In the genomic region with DNA sequence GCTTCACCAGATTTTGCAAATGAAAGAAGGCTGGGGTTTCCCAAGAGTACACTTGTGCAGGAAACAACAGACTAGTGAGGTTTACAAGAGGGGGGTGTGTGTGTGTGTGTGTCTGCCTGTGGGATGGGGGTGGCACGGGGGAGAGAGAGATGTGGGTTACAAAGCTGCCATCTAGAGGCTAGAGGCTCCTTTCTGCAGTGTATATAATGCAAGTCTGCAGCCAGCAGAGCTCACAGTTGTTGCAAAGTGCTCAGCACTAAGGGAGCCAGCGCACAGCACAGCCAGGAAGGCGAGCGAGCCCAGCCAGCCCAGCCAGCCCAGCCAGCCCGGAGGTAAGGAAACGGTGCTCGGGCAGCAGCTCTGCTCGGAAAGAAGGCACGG, we compare ENCODE assay signal across 8 cellular contexts. TPM values are rescaled to one million over a fixed set of nuclear protein-coding genes. Genes with fewer than 3 reads are reported as not detected.
DNase-seq lines count a peak whose midpoint lies in the region; ATAC-seq and TF ChIP-seq lines count a peak whose summit lies in the region.

Gene ACKR3 (plus strand): TSS at position 233 of the 381 bp plus-strand sequence. CDS start 10,641 bp downstream, outside the sequence.

- no peaks in the 10 kb centered on the region for H3K36me3 ChIP-seq in testis (ENCODE audit: low read depth, missing control alignments)

- H3K27me3 ChIP-seq in testis: no peaks in the 10 kb centered on the region

- no peak for TF ChIP-seq CTCF in omental fat pad (IDR thresholded peaks at IDR 0.05)
- TF ChIP-seq CTCF in testis (IDR thresholded peaks at IDR 0.05): peak; percentile 16 to 50 (median 19)

- peak; percentile 49 for DNase-seq in COLO668 (lab: John Stamatoyannopoulos, UW; ENCODE audit: unreplicated experiment)
- peak; percentile 5 for DNase-seq in HK-2 (ENCODE audit: unreplicated experiment)
- DNase-seq in RKO (ENCODE audit: low spot score): peak; percentile 12
- peak; percentile 68 for DNase-seq in activated gamma-delta T cell treated with anti-CD3 and anti-CD28 coated beads, Interleukin-2, amount 50 U/mL, for 16 hours (ENCODE audit: low read depth)
- DNase-seq in globus pallidus (ENCODE audit: low spot score): peak; percentile 87
- peak; percentile 46 for DNase-seq in omental fat pad (ENCODE audit: low spot score)
- DNase-seq in testis: peak; percentile 92

- H3K4me3 ChIP-seq in testis: peak within 1 kb of the TSS; percentile 47 to 63

- peak within 1 kb of the TSS; percentile 81 to 84 for H3K27ac ChIP-seq in testis

- intact Hi-C loops in testis (cut with DNase I; ENCODE audit: low total_unique reads): loop anchor here (10.0 kb wide), 1 partner anchor 55 kb away; no protein-coding TSS in a partner anchor

- no peaks in the 10 kb centered on the region for H3K9me3 ChIP-seq in testis

- H3K4me1 ChIP-seq in testis: peaks cover 43% of the 10 kb centered on the region

- peak; percentile 13 for TF ChIP-seq POLR2A in testis (IDR thresholded peaks at IDR 0.05)

- 2% methylated on average over 9 of the region's 9 CpGs for WGBS in testis, 2 donors

- ATAC-seq in GM19463 (IDR thresholded peaks at IDR 0.05; ENCODE audit: unreplicated experiment) (peak; percentile 86), omental fat pad (ENCODE audit: low FRiP score) (peak; percentile 72)

RNA-seq across cellular contexts. Expression of gene ACKR3, which starts in this region (rescaled TPM):
- total RNA-seq in omental fat pad (100 to 1,000 TPM in 1 of 4 donors, 10 to 100 TPM in 3; 22.9 to 115 (median 64.6) TPM), testis (10 to 100 TPM; 22.8 to 35.5 TPM)
- polyA plus RNA-seq in testis (ENCODE audit: insufficient read depth, low read depth, low replicate concordance): 52.8 TPM

Comparison
In these comparisons a context has a peak if more than half of its experiments do, and no peak if none do; other contexts are left out.
1. Peak in every context shown above with its lines: DNase-seq, ATAC-seq, H3K4me3 ChIP-seq and H3K27ac ChIP-seq.
2. DNase-seq: peak in every context shown above with its lines; median percentile 92 in testis; 87 in globus pallidus; 68 in activated gamma-delta T cell treated with anti-CD3 and anti-CD28 coated beads, Interleukin-2, amount 50 U/mL, for 16 hours; 49 in COLO668; 46 in omental fat pad; 12 in RKO; 5 in HK-2.
3. CTCF ChIP-seq: peak in testis (3 of 3); none in omental fat pad (0 of 3).